Comparison of ENCODE assay signal across 8 cellular contexts in the genomic region with DNA sequence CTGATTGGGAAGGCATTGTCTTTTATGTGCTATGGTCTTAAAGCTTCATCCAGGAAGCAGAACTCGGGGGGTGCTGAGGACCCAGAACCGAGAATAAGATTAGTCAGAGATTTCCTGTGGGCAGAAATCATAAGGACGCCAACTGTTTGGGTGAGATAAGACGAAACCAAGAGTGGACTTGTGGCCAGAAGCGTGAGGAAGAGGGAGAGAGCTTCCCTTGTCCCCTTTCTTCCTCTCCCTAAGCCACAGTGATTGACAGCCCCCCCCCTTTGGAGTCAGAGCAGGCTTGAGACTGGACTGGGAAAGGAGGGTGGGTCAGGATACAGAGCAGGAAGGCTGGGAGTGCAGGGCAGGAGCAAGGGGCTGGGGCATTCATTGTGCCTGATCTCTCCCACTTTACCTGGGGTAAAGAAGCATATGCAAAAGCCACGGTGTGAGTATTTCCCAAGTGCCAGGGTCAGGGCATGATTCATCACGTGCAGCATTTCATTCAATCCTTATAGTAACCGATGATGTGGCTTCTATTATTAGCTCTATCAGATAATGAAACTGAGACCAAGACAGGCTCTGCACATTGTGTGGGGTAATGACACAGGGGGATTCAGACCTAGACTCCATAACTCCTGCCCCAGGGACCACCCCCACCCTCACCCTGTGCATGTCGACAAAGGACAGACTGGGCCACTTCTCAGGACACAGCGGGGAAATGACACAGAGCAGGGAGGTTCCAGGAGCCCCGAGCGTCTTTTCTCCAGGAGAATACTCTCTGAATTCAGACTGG. TPM values are rescaled to one million over a fixed set of nuclear protein-coding genes. Genes with fewer than 3 reads are reported as not detected.
DNase-seq lines count a peak whose midpoint lies in the region; ATAC-seq lines count a peak whose summit lies in the region.

No MANE protein-coding gene starts in this region.

- no peak overlapping the region for H3K18ac ChIP-seq in mesenchymal stem cell (ENCODE audit: low read depth in 1 of 2, low read length in 2 of 2)

- H2AFZ ChIP-seq in mesenchymal stem cell (ENCODE audit: low read depth, low read length) = no peak overlapping the region

- peak overlapping the region in 1 of 2 experiments; percentile 47 for H3K4me3 ChIP-seq in mesenchymal stem cell (ENCODE audit: insufficient read depth in 1 of 2, low read depth in 1 of 2, low read length in 2 of 2)

- no peak overlapping the region for H2BK12ac ChIP-seq in mesenchymal stem cell (ENCODE audit: low read length in 2 of 2)

- no peak overlapping the region for H2BK5ac ChIP-seq in mesenchymal stem cell (ENCODE audit: low read depth, low read length, poor library complexity, severe bottlenecking)

- no peaks in the 10 kb centered on the region for H3K79me1 ChIP-seq in mesenchymal stem cell (replicated peaks; ENCODE audit: low read length, poor library complexity, severe bottlenecking)

- no peak overlapping the region for H2BK120ac ChIP-seq in mesenchymal stem cell (ENCODE audit: low read depth, low read length)

- H3K27ac Mint-ChIP-seq in activated CD8-positive, alpha-beta T cell treated with anti-CD3 and anti-CD28 coated beads, Interleukin-2, amount 10 ng/mL, durations not matched to agents 7 days and 5 days = no peak overlapping the region

- H3K27ac ChIP-seq in mesenchymal stem cell (ENCODE audit: low read length, poor library complexity, severe bottlenecking) = no peak overlapping the region

- no peak overlapping the region for H2BK15ac ChIP-seq in mesenchymal stem cell (ENCODE audit: low read depth, poor library complexity, severe bottlenecking)

- H3K9me3 ChIP-seq in mesenchymal stem cell (ENCODE audit: control insufficient read depth, low read length) = no peaks in the 10 kb centered on the region

- H3K4me1 ChIP-seq in mesenchymal stem cell (ENCODE audit: control insufficient read depth, insufficient read depth, low read depth, low read length) = no peaks in the 10 kb centered on the region

- no peaks in the 10 kb centered on the region for H3K9me3 Mint-ChIP-seq in activated CD8-positive, alpha-beta T cell treated with anti-CD3 and anti-CD28 coated beads, Interleukin-2, amount 10 ng/mL, durations not matched to agents 7 days and 5 days (ENCODE audit: insufficient read depth)

- CTCF ChIA-PET in activated CD8-positive, alpha-beta T cell treated with anti-CD3 and anti-CD28 coated beads, Interleukin-2, amount 10 ng/mL, durations not matched to agents 7 days and 5 days (lab: Charles Lee) = interaction anchor here (0.6 to 4.5 kb wide), 5 partner anchors 9 to 50 kb away, joined by 3 to 42 read pairs (median 4); no protein-coding TSS in a partner anchor

- 58% methylated on average over 11 of the region's 12 CpGs for WGBS in mesenchymal stem cell

- no peak overlapping the region for H2AK5ac ChIP-seq in mesenchymal stem cell (ENCODE audit: low read length, severe bottlenecking)

- peak overlapping the region; percentile 40 for H3K9ac ChIP-seq in mesenchymal stem cell (ENCODE audit: low read length)

- no peak overlapping the region for H3K4ac ChIP-seq in mesenchymal stem cell (ENCODE audit: low read depth in 1 of 2, low read length in 2 of 2)

- no peak overlapping the region for H3K23ac ChIP-seq in mesenchymal stem cell (ENCODE audit: low read length in 2 of 2)

- no peak overlapping the region for H4K91ac ChIP-seq in mesenchymal stem cell (ENCODE audit: low read length)

- no peaks in the 10 kb centered on the region for H3K36me3 ChIP-seq in mesenchymal stem cell (ENCODE audit: control insufficient read depth in 1 of 2, insufficient read depth in 2 of 2, low read depth in 1 of 2, low read length in 2 of 2)

- H4K8ac ChIP-seq in mesenchymal stem cell (ENCODE audit: low read length) = no peak overlapping the region

- POLR2A ChIA-PET in activated CD8-positive, alpha-beta T cell treated with anti-CD3 and anti-CD28 coated beads, Interleukin-2, amount 10 ng/mL, durations not matched to agents 7 days and 5 days (lab: Charles Lee) = no interaction called here

- no peak overlapping the region for H3K14ac ChIP-seq in mesenchymal stem cell (ENCODE audit: low read length in 2 of 2)

- H3K27me3 ChIP-seq in mesenchymal stem cell (ENCODE audit: control insufficient read depth in 1 of 2, insufficient read depth in 1 of 2, low read length in 2 of 2) = peaks cover 0 to 47% of the 10 kb centered on the region in 2 experiments

- H3K4me3 Mint-ChIP-seq in activated CD8-positive, alpha-beta T cell treated with anti-CD3 and anti-CD28 coated beads, Interleukin-2, amount 10 ng/mL, durations not matched to agents 7 days and 5 days = peak overlapping the region; percentile 0

- H3K4me2 ChIP-seq in mesenchymal stem cell (ENCODE audit: low read length, poor library complexity, severe bottlenecking) = no peak overlapping the region

- ATAC-seq in GM18511 (IDR thresholded peaks at IDR 0.05; ENCODE audit: unreplicated experiment) (peak; percentile 73), HG03095 (IDR thresholded peaks at IDR 0.05; ENCODE audit: unreplicated experiment) (peak; percentile 54), GM19328 (IDR thresholded peaks at IDR 0.05; ENCODE audit: unreplicated experiment) (no peak), GM18873 (IDR thresholded peaks at IDR 0.05; ENCODE audit: low FRiP score, unreplicated experiment) (no peak)
- ATAC-seq in activated CD8-positive, alpha-beta T cell treated with anti-CD3 and anti-CD28 coated beads, Interleukin-2, amount 10 ng/mL, durations not matched to agents 7 days and 5 days = no peak

- H3K36me3 Mint-ChIP-seq in activated CD8-positive, alpha-beta T cell treated with anti-CD3 and anti-CD28 coated beads, Interleukin-2, amount 10 ng/mL, durations not matched to agents 7 days and 5 days (ENCODE audit: low read depth) = no peaks in the 10 kb centered on the region

- peaks cover 25% of the 10 kb centered on the region for H3K4me1 Mint-ChIP-seq in activated CD8-positive, alpha-beta T cell treated with anti-CD3 and anti-CD28 coated beads, Interleukin-2, amount 10 ng/mL, durations not matched to agents 7 days and 5 days (ENCODE audit: low read depth)

- DNase-seq in activated CD8-positive, alpha-beta T cell treated with anti-CD3 and anti-CD28 coated beads, Interleukin-2, amount 10 ng/mL, durations not matched to agents 7 days and 5 days = no peak
- DNase-seq in mesenchymal stem cell (peak; percentile 26), NCI-H2029 treated with DMSO at 0.1 percent for 48 hours (lab: John Stamatoyannopoulos, UW) (no peak), RPMI8226 (no peak)

- peaks cover 16% of the 10 kb centered on the region for H3K27me3 Mint-ChIP-seq in activated CD8-positive, alpha-beta T cell treated with anti-CD3 and anti-CD28 coated beads, Interleukin-2, amount 10 ng/mL, durations not matched to agents 7 days and 5 days (ENCODE audit: low read depth)

RNA-seq across cellular contexts. Expression of a gene that starts 3.0 kb away (rescaled TPM):
- under 1 TPM in 1 of 2 experiments, not detected in 1; 0.31 TPM for total RNA-seq in activated CD8-positive, alpha-beta T cell treated with anti-CD3 and anti-CD28 coated beads, Interleukin-2, amount 10 ng/mL, durations not matched to agents 7 days and 5 days
- polyA plus RNA-seq in mesenchymal stem cell (2013, experiment 1 of 2) = not detected
- polyA plus RNA-seq in mesenchymal stem cell (2013, experiment 2 of 2) = not detected

RNA-seq across cellular contexts. Expression of a gene that starts 49.4 kb away (rescaled TPM):
- 100 to 1,000 TPM; 394 to 404 TPM for total RNA-seq in activated CD8-positive, alpha-beta T cell treated with anti-CD3 and anti-CD28 coated beads, Interleukin-2, amount 10 ng/mL, durations not matched to agents 7 days and 5 days
- 0.37 TPM for polyA plus RNA-seq in mesenchymal stem cell (2013, experiment 1 of 2)
- 0.45 TPM for polyA plus RNA-seq in mesenchymal stem cell (2013, experiment 2 of 2)

RNA-seq across cellular contexts. Expression of a gene that starts 56.6 kb away (rescaled TPM):
- total RNA-seq in activated CD8-positive, alpha-beta T cell treated with anti-CD3 and anti-CD28 coated beads, Interleukin-2, amount 10 ng/mL, durations not matched to agents 7 days and 5 days = not detected
- not detected for polyA plus RNA-seq in mesenchymal stem cell (2013, experiment 1 of 2)
- not detected for polyA plus RNA-seq in mesenchymal stem cell (2013, experiment 2 of 2)

Comparison
In these comparisons a context has a peak if more than half of its experiments do, and no peak if none do; other contexts are left out.
1. ATAC-seq: peak in GM18511 (single experiment) and HG03095 (single experiment); none in activated CD8-positive, alpha-beta T cell treated with anti-CD3 and anti-CD28 coated beads, Interleukin-2, amount 10 ng/mL, durations not matched to agents 7 days and 5 days (single experiment), GM19328 (single experiment) and GM18873 (single experiment).